ENCODE assay signal across 10 cellular contexts in genomic region chr2:221465776-221466175, GRCh38.
DNase-seq lines count a peak whose midpoint lies in the region; ATAC-seq, FAIRE-seq and TF ChIP-seq lines count a peak whose summit lies in the region.
"Had no signal": no experiment of that assay in that cellular context is flagged by ENCODE, and none has a peak within 500 bp of the region (broad histone marks: within the 10 kb centered on the region; RNA-seq: fewer than 3 reads in every experiment).

No MANE protein-coding gene starts in this region.

- H3K36me3 Mint-ChIP-seq in natural killer cell: no peaks in the 10 kb centered on the region

- FAIRE-seq in small intestine (lab: Jason Lieb, UNC): no peak

- ATAC-seq in HG02678 (IDR thresholded peaks at IDR 0.05; ENCODE audit: unreplicated experiment) (peak; percentile 65), natural killer cell (peak; percentile 67 to 74 (median 73)), HG03095 (IDR thresholded peaks at IDR 0.05; ENCODE audit: unreplicated experiment) (no peak)

- no peak overlapping the region for H3K27ac ChIP-seq in small intestine (ENCODE audit: low read depth in 1 of 2, low read length in 1 of 2)
- H3K27ac ChIP-seq: epithelial cell of prostate had no signal

- DNase-seq in activated CD4-positive, alpha-beta T cell treated with anti-CD3 and anti-CD28 coated beads for 48 hours: peak; percentile 3
- no peak for DNase-seq in activated CD4-positive, alpha-beta T cell treated with anti-CD3 and anti-CD28 coated beads, Interleukin-2, amount 50 U/mL, for 4 hours
- peak; percentile 21 for DNase-seq in NB4 (ENCODE audit: low read depth)
- DNase-seq in natural killer cell: peak; percentile 16
- DNase-seq in HAP-1 (ENCODE audit: low spot score in 2 of 2): no peak
- no peak for DNase-seq in small intestine

- in situ Hi-C loops in HAP-1 (cut with MboI; ENCODE audit: low sequenced_read_pairs): no loop called here

- no peak for TF ChIP-seq CTCF in NB4 (IDR thresholded peaks at IDR 0.05; ENCODE audit: low read depth, low read length)
- no peak for TF ChIP-seq CTCF in natural killer cell (IDR thresholded peaks at IDR 0.05)

- peak overlapping the region; percentile 68 for H3K4me3 Mint-ChIP-seq in natural killer cell
- H3K4me3 Mint-ChIP-seq: activated naive CD4-positive, alpha-beta T cell treated with anti-CD3 and anti-CD28 coated beads, Interleukin-2, amount 50 U/mL, for 24 hours had no signal

- intact Hi-C loops in natural killer cell (cut with micrococcal nuclease): loop anchor here (1.0 to 2.0 kb wide), 2 partner anchors 52 to 107 kb away; partner anchors contain the start of gene EPHA4

- H3K4me1 Mint-ChIP-seq in natural killer cell: peaks cover 62 to 73% of the 10 kb centered on the region in 2 donors

- no peaks in the 10 kb centered on the region for H3K9me3 ChIP-seq in HAP-1
- H3K9me3 ChIP-seq in small intestine (ENCODE audit: control insufficient read depth, low read depth): no peaks in the 10 kb centered on the region

- H3K4me1 ChIP-seq in HAP-1 (no peaks in the 10 kb centered on the region), small intestine (ENCODE audit: control insufficient read depth in 2 of 2, insufficient read depth in 1 of 2, low read depth in 1 of 2, low read length in 1 of 2) (no peaks in the 10 kb centered on the region)

- no peak overlapping the region for H3K4me3 ChIP-seq in NB4 (ENCODE audit: low read depth, low read length)
- H3K4me3 ChIP-seq in HAP-1: no peak overlapping the region
- no peak overlapping the region for H3K4me3 ChIP-seq in small intestine (ENCODE audit: low read depth in 1 of 2, low read length in 2 of 2)

- H3K36me3 ChIP-seq in HAP-1 (replicated peaks) (no peaks in the 10 kb centered on the region), small intestine (ENCODE audit: control insufficient read depth in 2 of 2, insufficient read depth in 2 of 2, low read length in 2 of 2) (no peaks in the 10 kb centered on the region)

- H3K9me3 Mint-ChIP-seq in natural killer cell: no peaks in the 10 kb centered on the region

- WGBS in small intestine, 3 donors: 73 to 79% (median 74%) methylated on average over 11 of the region's 11 CpGs

- no peaks in the 10 kb centered on the region for H3K27me3 ChIP-seq in HAP-1 (ENCODE audit: low read depth)
- no peaks in the 10 kb centered on the region for H3K27me3 ChIP-seq in small intestine (ENCODE audit: control insufficient read depth in 2 of 2, insufficient read depth in 2 of 2, low read length in 2 of 2)

- no peak for TF ChIP-seq POLR2A in NB4 (IDR thresholded peaks at IDR 0.05; ENCODE audit: extremely low read depth, insufficient read length)

- H3K27me3 Mint-ChIP-seq in natural killer cell (ENCODE audit: low read depth in 2 of 2): no peaks in the 10 kb centered on the region

- H3K27ac Mint-ChIP-seq in natural killer cell: peak overlapping the region; percentile 71 to 78
- H3K27ac Mint-ChIP-seq: activated naive CD4-positive, alpha-beta T cell treated with anti-CD3 and anti-CD28 coated beads, Interleukin-2, amount 50 U/mL, for 24 hours had no signal

Comparison
In these comparisons a context has a peak if more than half of its experiments do, and no peak if none do; other contexts are left out.
1. DNase-seq: peak in activated CD4-positive, alpha-beta T cell treated with anti-CD3 and anti-CD28 coated beads for 48 hours (single experiment), NB4 (single experiment) and natural killer cell (single experiment); none in activated CD4-positive, alpha-beta T cell treated with anti-CD3 and anti-CD28 coated beads, Interleukin-2, amount 50 U/mL, for 4 hours (0 of 2), HAP-1 (0 of 2) and small intestine (single experiment).